In genomic region chr11:36191941-36192340, GRCh38 we compare ENCODE assay signal across 15 cellular contexts.
DNase-seq lines count a peak whose midpoint lies in the region; TF ChIP-seq lines count a peak whose summit lies in the region.
"Had no signal": no experiment of that assay in that cellular context is flagged by ENCODE, and none has a peak within 500 bp of the region (broad histone marks: within the 10 kb centered on the region; RNA-seq: fewer than 3 reads in every experiment).

No MANE protein-coding gene starts in this region.

- peak overlapping the region; percentile 47; the same call in 1 of the 2 replicates for H3K4me2 ChIP-seq in KMS-11

- H3K4me1 Mint-ChIP-seq in mesothelial cell of epicardium (peaks cover 68% of the 10 kb centered on the region), progenitor cell of endocrine pancreas (ENCODE audit: low read depth) (peaks cover 2% of the 10 kb centered on the region)
- H3K4me1 Mint-ChIP-seq: B cell had no signal

- no peaks in the 10 kb centered on the region for H3K36me3 ChIP-seq in KMS-11 (ENCODE audit: insufficient read depth)

- H3K27me3 Mint-ChIP-seq in mesothelial cell of epicardium (ENCODE audit: low read depth) (no peaks in the 10 kb centered on the region), progenitor cell of endocrine pancreas (no peaks in the 10 kb centered on the region)

- H3K9ac ChIP-seq in KMS-11 = no peak overlapping the region
- H3K9ac ChIP-seq: GM23248 had no signal

- peak overlapping the region; percentile 76 for H3K27ac Mint-ChIP-seq in mesothelial cell of epicardium
- H3K27ac Mint-ChIP-seq in progenitor cell of endocrine pancreas = no peak overlapping the region
- H3K27ac Mint-ChIP-seq: B cell; CD4-positive, alpha-beta T cell had no signal

- peak overlapping the region; percentile 59; the same call in 1 of the 2 replicates for H3K27ac ChIP-seq in KMS-11
- H3K27ac ChIP-seq: GM23248, HL-60 had no signal

- H2AFZ ChIP-seq in KMS-11 (ENCODE audit: low read depth) = no peak overlapping the region
- H2AFZ ChIP-seq: GM23248 had no signal

- H3K36me3 Mint-ChIP-seq in mesothelial cell of epicardium (peaks cover 24% of the 10 kb centered on the region), progenitor cell of endocrine pancreas (ENCODE audit: insufficient read depth) (peaks cover 10% of the 10 kb centered on the region)

- no peak overlapping the region for H3K4me3 Mint-ChIP-seq in mesothelial cell of epicardium
- no peak overlapping the region for H3K4me3 Mint-ChIP-seq in progenitor cell of endocrine pancreas (ENCODE audit: low read depth)
- H3K4me3 Mint-ChIP-seq: B cell; CD4-positive, alpha-beta T cell had no signal

- TF ChIP-seq CTCF in KMS-11 (conservative IDR thresholded peaks at IDR 0.05; ENCODE audit: low read depth, low read length) = no peak
- TF ChIP-seq CTCF in mesothelial cell of epicardium (IDR thresholded peaks at IDR 0.05; ENCODE audit: unreplicated experiment) = no peak
- no peak for TF ChIP-seq CTCF in progenitor cell of endocrine pancreas (IDR thresholded peaks at IDR 0.05; ENCODE audit: unreplicated experiment)

- peak; percentile 23 for DNase-seq in astrocyte of the hippocampus (ENCODE audit: low read depth, low spot score)
- DNase-seq in mesothelial cell of epicardium (ENCODE audit: low spot score in 2 of 2, unreplicated experiment in 2 of 2) = no peak
- no peak for DNase-seq in midbrain (lab: John Stamatoyannopoulos, UW)
- DNase-seq in NCI-H2081 treated with DMSO at 0.1 percent for 48 hours (lab: John Stamatoyannopoulos, UW) = no peak
- no peak for DNase-seq in NCI-H187 (lab: John Stamatoyannopoulos, UW)
- DNase-seq in progenitor cell of endocrine pancreas (ENCODE audit: low spot score, unreplicated experiment) = no peak
- DNase-seq: C1 segment of cervical spinal cord; Calu3; CD4-positive, alpha-beta T cell; DMS 273 treated with DMSO at 0.1 percent for 48 hours; GM23248 had no signal

- H3K79me2 ChIP-seq in KMS-11 (ENCODE audit: insufficient read depth, low read depth) = no peaks in the 10 kb centered on the region

- H3K4me1 ChIP-seq in KMS-11 (ENCODE audit: low read depth, poor library complexity, severe bottlenecking) = peaks cover 33% of the 10 kb centered on the region

- H3K9me3 Mint-ChIP-seq in mesothelial cell of epicardium = peaks cover 4% of the 10 kb centered on the region
- H3K9me3 Mint-ChIP-seq in progenitor cell of endocrine pancreas (ENCODE audit: low read depth) = peaks cover 4% of the 10 kb centered on the region
- H3K9me3 Mint-ChIP-seq: CD4-positive, alpha-beta T cell had no signal

- no peak overlapping the region for H3K4me3 ChIP-seq in KMS-11 (IDR thresholded peaks at IDR 0.05; ENCODE audit: insufficient read depth, low read depth, low read length)
- H3K4me3 ChIP-seq: GM12878, GM23248 had no signal

- H4K20me1 ChIP-seq in KMS-11 (ENCODE audit: insufficient read depth) = no peaks in the 10 kb centered on the region

- no peaks in the 10 kb centered on the region for H3K27me3 ChIP-seq in KMS-11 (ENCODE audit: insufficient read depth, low read depth)
